Comparison of ENCODE assay signal across 10 cellular contexts in genomic region chr7:124031919-124032318, GRCh38. TPM values are rescaled to one million over a fixed set of nuclear protein-coding genes. Genes with fewer than 3 reads are reported as not detected.
DNase-seq lines count a peak whose midpoint lies in the region; ATAC-seq, FAIRE-seq and TF ChIP-seq lines count a peak whose summit lies in the region.
"Had no signal": no experiment of that assay in that cellular context is flagged by ENCODE, and none has a peak within 500 bp of the region (broad histone marks: within the 10 kb centered on the region; RNA-seq: fewer than 3 reads in every experiment).

No MANE protein-coding gene starts in this region.

- no peak for FAIRE-seq in pancreas (lab: Jason Lieb, UNC)
- FAIRE-seq: colon had no signal

- DNase-seq in G401 (ENCODE audit: low spot score), result peak; percentile 32
- DNase-seq in pancreas, result peak in 1 of 6 donors; percentile 35
- no peak for DNase-seq in CD14-positive monocyte (ENCODE audit: low spot score)
- no peak for DNase-seq in hepatic stellate cell (ENCODE audit: low spot score)
- no peak for DNase-seq in mucosa of gallbladder (ENCODE audit: low spot score)
- DNase-seq: NK-92 treated with Interleukin-12 subunit alpha and Interleukin-12 subunit beta, amount 100 ng/mL, for 24 hours had no signal

- H3K27ac ChIP-seq in ectodermal cell (ENCODE audit: insufficient read depth, low read depth, low read length, poor library complexity, severe bottlenecking) (no peak overlapping the region), pancreas (no peak overlapping the region)

- TF ChIP-seq CTCF in pancreas (IDR thresholded peaks at IDR 0.05), result no peak
- no peak for TF ChIP-seq CTCF in CD14-positive monocyte (IDR thresholded peaks at IDR 0.05)

- H3K36me3 ChIP-seq in ectodermal cell (ENCODE audit: control insufficient read depth, insufficient read depth, low read length), result no peaks in the 10 kb centered on the region
- H3K36me3 ChIP-seq in pancreas, result no peaks in the 10 kb centered on the region

- H3K4me1 Mint-ChIP-seq in IgD-negative memory B cell (peaks cover 0 to 8% (median 4%) of the 10 kb centered on the region in 3 donors), CD14-positive monocyte (peaks cover 4% of the 10 kb centered on the region)

- peaks cover 44% of the 10 kb centered on the region for H3K27me3 ChIP-seq in ectodermal cell (ENCODE audit: control insufficient read depth, insufficient read depth, low read length, poor library complexity, severe bottlenecking)
- peaks cover 0 to 15% (median 10%) of the 10 kb centered on the region in 4 donors for H3K27me3 ChIP-seq in pancreas

- H3K4me1 ChIP-seq in ectodermal cell (ENCODE audit: control insufficient read depth, insufficient read depth, low read length), result peaks cover 7% of the 10 kb centered on the region
- H3K4me1 ChIP-seq in pancreas, result peaks cover 0 to 6% (median 0%) of the 10 kb centered on the region in 3 donors

- H3K36me3 Mint-ChIP-seq in IgD-negative memory B cell, result peaks cover 1% of the 10 kb centered on the region
- H3K36me3 Mint-ChIP-seq in CD14-positive monocyte, result peaks cover 0 to 4% of the 10 kb centered on the region in 2 donors

- H3K4me3 Mint-ChIP-seq in IgD-negative memory B cell, result peak overlapping the region in 3 of 4 donors; percentile 34 to 81 (median 51)
- H3K4me3 Mint-ChIP-seq in CD14-positive monocyte, result peak overlapping the region in 1 of 2 donors; percentile 76

- H3K4me3 ChIP-seq in ectodermal cell (ENCODE audit: insufficient read depth, low read depth, low read length) (peak overlapping the region; percentile 61), pancreas (peak overlapping the region; percentile 8 to 49 (median 36))

- peaks cover 0 to 2% (median 0%) of the 10 kb centered on the region in 3 donors for H3K9me3 Mint-ChIP-seq in IgD-negative memory B cell
- H3K9me3 Mint-ChIP-seq in CD14-positive monocyte, result peaks cover 0 to 13% (median 9%) of the 10 kb centered on the region in 7 donors

- H3K9me3 ChIP-seq in ectodermal cell (ENCODE audit: control insufficient read depth, low read length), result no peaks in the 10 kb centered on the region
- no peaks in the 10 kb centered on the region for H3K9me3 ChIP-seq in pancreas

- intact Hi-C loops in pancreas (cut with DNase I), result no loop called here
- intact Hi-C loops in CD14-positive monocyte (cut with micrococcal nuclease), result no loop called here

- in situ Hi-C loops in G401 (cut with HindIII; ENCODE audit: low sequenced_read_pairs), result no loop called here

- 1 to 2% methylated on average over 22 of the region's 22 CpGs for WGBS in ectodermal cell, 2 experiments
- WGBS in pancreas, 2 donors, result 2 to 3% methylated on average over 22 of the region's 22 CpGs

- ATAC-seq in pancreas (no peak), HG03571 (IDR thresholded peaks at IDR 0.05; ENCODE audit: unreplicated experiment) (no peak)

- peaks cover 29% of the 10 kb centered on the region for H3K27me3 Mint-ChIP-seq in IgD-negative memory B cell
- H3K27me3 Mint-ChIP-seq in CD14-positive monocyte (ENCODE audit: low read depth in 3 of 3), result peaks cover 46 to 50% (median 48%) of the 10 kb centered on the region in 3 donors

- H3K27ac Mint-ChIP-seq in IgD-negative memory B cell (no peak overlapping the region), CD14-positive monocyte (no peak overlapping the region)

RNA-seq across cellular contexts. Expression of gene TMEM229A, which starts 0.9 kb away (rescaled TPM):
- not detected in 2 replicates for total RNA-seq in G401 (2014; rRNA removed; shearing (Covaris generic))
- not detected for polyA plus RNA-seq in IgD-negative memory B cell
- polyA plus RNA-seq in ectodermal cell (2013, experiment 1 of 4), result 0.61 TPM
- polyA plus RNA-seq in ectodermal cell (2013, experiment 2 of 4), result 0.11 TPM
- 0.32 TPM for polyA plus RNA-seq in ectodermal cell (2013, experiment 3 of 4)
- polyA plus RNA-seq in ectodermal cell (2013, experiment 4 of 4), result 0.49 TPM
- under 1 TPM in 2 of 6 donors, not detected in 4; 0.09 to 0.20 TPM for total RNA-seq in pancreas
- polyA plus RNA-seq in pancreas, result under 1 TPM in 1 of 2 donors, not detected in 1; 0.12 TPM
- polyA plus RNA-seq in CD14-positive monocyte, result not detected
- 0.66 TPM for total RNA-seq in mucosa of gallbladder
